Comparison of ENCODE assay signal across 1 cellular context in the genomic region with DNA sequence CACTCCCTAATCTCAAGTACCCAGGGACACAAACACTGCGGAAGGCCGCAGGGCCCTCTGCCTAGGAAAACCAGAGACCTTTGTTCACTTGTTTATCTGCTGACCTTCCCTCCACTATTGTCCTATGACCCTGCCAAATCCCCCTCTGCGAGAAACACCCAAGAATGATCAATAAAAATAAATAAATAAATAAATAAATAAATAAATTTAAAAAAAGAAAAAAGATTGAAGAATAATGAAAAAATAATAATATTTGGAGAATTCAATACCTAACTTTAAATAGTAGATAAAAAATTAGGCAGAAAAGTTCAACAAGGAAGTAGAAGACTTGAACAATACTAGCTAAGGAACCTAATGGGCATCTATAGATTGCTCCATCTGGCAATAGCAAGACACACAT. TPM values are rescaled to one million over a fixed set of nuclear protein-coding genes. Genes with fewer than 3 reads are reported as not detected.
"Had no signal": no experiment of that assay in that cellular context is flagged by ENCODE, and none has a peak within 500 bp of the region (broad histone marks: within the 10 kb centered on the region; RNA-seq: fewer than 3 reads in every experiment).

No MANE protein-coding gene starts in this region.

RNA-seq across cellular contexts. Expression of a gene that starts 38.4 kb away (rescaled TPM):
- total RNA-seq: G401 had no signal

RNA-seq across cellular contexts. Expression of a gene that starts 55.2 kb away (rescaled TPM):
- total RNA-seq: G401 had no signal
